In genomic region chr6:53751417-53751816, GRCh38 we compare ENCODE assay signal across 34 cellular contexts.
"Had no signal": no experiment of that assay in that cellular context is flagged by ENCODE, and none has a peak within 500 bp of the region (broad histone marks: within the 10 kb centered on the region; RNA-seq: fewer than 3 reads in every experiment).

No MANE protein-coding gene starts in this region.

- DNase-seq: activated B cell treated with CpG ODN at 0.5 μM for 24 hours; activated CD4-positive, alpha-beta T cell treated with anti-CD3 and anti-CD28 coated beads for 48 hours; activated CD4-positive, alpha-beta T cell treated with anti-CD3 and anti-CD28 coated beads, Interleukin-2, amount 50 U/mL, for 1 hour; activated CD4-positive, alpha-beta T cell treated with anti-CD3 and anti-CD28 coated beads, Interleukin-2, amount 50 U/mL, for 48 hours; activated CD8-positive, alpha-beta memory T cell treated with anti-CD3 and anti-CD28 coated beads, Interleukin-2, amount 10 ng/mL, durations not matched to agents 7 days and 5 days; activated CD8-positive, alpha-beta memory T cell treated with anti-CD3 and anti-CD28 coated beads, Interleukin-2, amount 50 U/mL, for 4 hours; activated CD8-positive, alpha-beta T cell treated with anti-CD3 and anti-CD28 coated beads, Interleukin-2, amount 10 ng/mL, durations not matched to agents 7 days and 5 days; activated effector memory CD4-positive, alpha-beta T cell treated with anti-CD3 and anti-CD28 coated beads, Interleukin-2, amount 50 U/mL, for 16 hours; activated naive CD4-positive, alpha-beta T cell treated with anti-CD3 and anti-CD28 coated beads for 36 hours; activated naive CD8-positive, alpha-beta T cell treated with anti-CD3 and anti-CD28 coated beads for 36 hours; activated naive CD8-positive, alpha-beta T cell treated with anti-CD3 and anti-CD28 coated beads, Interleukin-2, amount 50 U/mL, for 24 hours; activated T-cell treated with anti-CD3 and anti-CD28 coated beads, Interleukin-2, amount 50 U/mL, for 1 hour; activated T-cell treated with anti-CD3 and anti-CD28 coated beads, Interleukin-2, amount 50 U/mL, for 48 hours; adrenal gland; amygdala; aorta; body of pancreas; central memory CD4-positive, alpha-beta T cell; cerebellar nuclear complex; colonic mucosa; effector CD8-positive, alpha-beta T cell; foreskin keratinocyte; gastrocnemius medialis; glutamatergic neuron; T-helper 1 cell; T-helper 17 cell; T1000; WERI-Rb-1 had no signal

- H3K4me1 ChIP-seq: adrenal gland, body of pancreas, colonic mucosa, gastrocnemius medialis had no signal

- H3K36me3 Mint-ChIP-seq: activated CD8-positive, alpha-beta memory T cell treated with anti-CD3 and anti-CD28 coated beads, Interleukin-2, amount 10 ng/mL, durations not matched to agents 7 days and 5 days; activated naive CD4-positive, alpha-beta T cell treated with anti-CD3 and anti-CD28 coated beads, Interleukin-2, amount 50 U/mL, for 24 hours; activated naive CD8-positive, alpha-beta T cell treated with anti-CD3 and anti-CD28 coated beads for 36 hours had no signal

- H3K27ac ChIP-seq: adrenal gland, body of pancreas, colonic mucosa, foreskin keratinocyte, gastrocnemius medialis, WERI-Rb-1 had no signal

- H3K27me3 ChIP-seq: adrenal gland, body of pancreas, colonic mucosa, foreskin keratinocyte, gastrocnemius medialis had no signal

- H3K4me3 Mint-ChIP-seq: activated B cell treated with CpG ODN at 0.5 μM for 24 hours; activated CD8-positive, alpha-beta memory T cell treated with anti-CD3 and anti-CD28 coated beads, Interleukin-2, amount 10 ng/mL, durations not matched to agents 7 days and 5 days; activated CD8-positive, alpha-beta T cell treated with anti-CD3 and anti-CD28 coated beads, Interleukin-2, amount 10 ng/mL, durations not matched to agents 7 days and 5 days; activated naive CD4-positive, alpha-beta T cell treated with anti-CD3 and anti-CD28 coated beads for 36 hours; activated naive CD4-positive, alpha-beta T cell treated with anti-CD3 and anti-CD28 coated beads, Interleukin-2, amount 50 U/mL, for 24 hours; activated naive CD8-positive, alpha-beta T cell treated with anti-CD3 and anti-CD28 coated beads for 36 hours; activated naive CD8-positive, alpha-beta T cell treated with anti-CD3 and anti-CD28 coated beads, Interleukin-2, amount 50 U/mL, for 24 hours; activated T-helper 1 cell treated with anti-CD3 and anti-CD28 coated beads, Interleukin-12 subunit alpha, Interleukin-12 subunit beta, Interleukin-2, Interleukin-4 antibody, amounts not matched to agents 30 ng/mL and 10 ng/mL and 1 ng/mL, durations not matched to agents 14 hours and 24 hours and 36 hours; T-helper 17 cell; T-helper 2 cell treated with Interferon-gamma antibody and Interleukin-4, amounts not matched to agents 5 μg/mL and 100 μg/mL, for 36 hours had no signal

- H3K27ac Mint-ChIP-seq: activated B cell treated with CpG ODN at 0.5 μM for 24 hours; activated CD8-positive, alpha-beta memory T cell treated with anti-CD3 and anti-CD28 coated beads, Interleukin-2, amount 10 ng/mL, durations not matched to agents 7 days and 5 days; activated CD8-positive, alpha-beta T cell treated with anti-CD3 and anti-CD28 coated beads, Interleukin-2, amount 10 ng/mL, durations not matched to agents 7 days and 5 days; activated naive CD4-positive, alpha-beta T cell treated with anti-CD3 and anti-CD28 coated beads for 36 hours; activated naive CD4-positive, alpha-beta T cell treated with anti-CD3 and anti-CD28 coated beads, Interleukin-2, amount 50 U/mL, for 24 hours; activated naive CD8-positive, alpha-beta T cell treated with anti-CD3 and anti-CD28 coated beads for 36 hours; activated naive CD8-positive, alpha-beta T cell treated with anti-CD3 and anti-CD28 coated beads, Interleukin-2, amount 50 U/mL, for 24 hours; activated T-helper 1 cell treated with anti-CD3 and anti-CD28 coated beads, Interleukin-12 subunit alpha, Interleukin-12 subunit beta, Interleukin-2, Interleukin-4 antibody, amounts not matched to agents 30 ng/mL and 10 ng/mL and 1 ng/mL, durations not matched to agents 14 hours and 24 hours and 36 hours; activated T-helper 2 cell treated with anti-CD3 and anti-CD28 coated beads, Interferon-gamma antibody, Interleukin-2, Interleukin-4, amounts not matched to agents 10 μg/mL and 5 μg/mL and 100 μg/mL, durations not matched to agents 14 hours and 24 hours and 36 hours; T-helper 17 cell; T-helper 2 cell treated with Interferon-gamma antibody and Interleukin-4, amounts not matched to agents 5 μg/mL and 100 μg/mL, for 36 hours had no signal

- H3K9me3 Mint-ChIP-seq: activated B cell treated with CpG ODN at 0.5 μM for 24 hours; activated naive CD4-positive, alpha-beta T cell treated with anti-CD3 and anti-CD28 coated beads for 36 hours; activated naive CD4-positive, alpha-beta T cell treated with anti-CD3 and anti-CD28 coated beads, Interleukin-2, amount 50 U/mL, for 24 hours; activated naive CD8-positive, alpha-beta T cell treated with anti-CD3 and anti-CD28 coated beads for 36 hours; activated naive CD8-positive, alpha-beta T cell treated with anti-CD3 and anti-CD28 coated beads, Interleukin-2, amount 50 U/mL, for 24 hours; activated T-helper 1 cell treated with anti-CD3 and anti-CD28 coated beads, Interleukin-12 subunit alpha, Interleukin-12 subunit beta, Interleukin-2, Interleukin-4 antibody, amounts not matched to agents 30 ng/mL and 10 ng/mL and 1 ng/mL, durations not matched to agents 14 hours and 24 hours and 36 hours; activated T-helper 2 cell treated with anti-CD3 and anti-CD28 coated beads, Interferon-gamma antibody, Interleukin-2, Interleukin-4, amounts not matched to agents 10 μg/mL and 5 μg/mL and 100 μg/mL, durations not matched to agents 14 hours and 24 hours and 36 hours; T-helper 2 cell treated with Interferon-gamma antibody and Interleukin-4, amounts not matched to agents 5 μg/mL and 100 μg/mL, for 36 hours had no signal

- H3K4me3 ChIP-seq: adrenal gland, body of pancreas, colonic mucosa, gastrocnemius medialis had no signal

- ATAC-seq: activated CD4-positive, CD25-positive, alpha-beta regulatory T cell treated with anti-CD3 and anti-CD28 coated beads, Interleukin-2, amount 50 U/mL, for 24 hours; activated CD8-positive, alpha-beta memory T cell treated with anti-CD3 and anti-CD28 coated beads, Interleukin-2, amount 10 ng/mL, durations not matched to agents 7 days and 5 days; activated CD8-positive, alpha-beta T cell treated with anti-CD3 and anti-CD28 coated beads, Interleukin-2, amount 10 ng/mL, durations not matched to agents 7 days and 5 days; activated naive CD8-positive, alpha-beta T cell treated with anti-CD3 and anti-CD28 coated beads, Interleukin-2, amount 50 U/mL, for 24 hours; body of pancreas; esophagus mucosa; foreskin keratinocyte; gastrocnemius medialis; T-helper 17 cell had no signal

- H3K36me3 ChIP-seq: adrenal gland, colonic mucosa, gastrocnemius medialis, WERI-Rb-1 had no signal

- H3K4me1 Mint-ChIP-seq: activated B cell treated with CpG ODN at 0.5 μM for 24 hours; activated CD8-positive, alpha-beta memory T cell treated with anti-CD3 and anti-CD28 coated beads, Interleukin-2, amount 10 ng/mL, durations not matched to agents 7 days and 5 days; activated naive CD4-positive, alpha-beta T cell treated with anti-CD3 and anti-CD28 coated beads, Interleukin-2, amount 50 U/mL, for 24 hours; activated naive CD8-positive, alpha-beta T cell treated with anti-CD3 and anti-CD28 coated beads for 36 hours; activated naive CD8-positive, alpha-beta T cell treated with anti-CD3 and anti-CD28 coated beads, Interleukin-2, amount 50 U/mL, for 24 hours; T-helper 17 cell had no signal

- H3K9me3 ChIP-seq: adrenal gland, body of pancreas, colonic mucosa, gastrocnemius medialis had no signal

- H3K27me3 Mint-ChIP-seq: activated naive CD4-positive, alpha-beta T cell treated with anti-CD3 and anti-CD28 coated beads, Interleukin-2, amount 50 U/mL, for 24 hours; activated naive CD8-positive, alpha-beta T cell treated with anti-CD3 and anti-CD28 coated beads for 36 hours had no signal
